8 cellular contexts compared by ENCODE assay signal in the genomic region with DNA sequence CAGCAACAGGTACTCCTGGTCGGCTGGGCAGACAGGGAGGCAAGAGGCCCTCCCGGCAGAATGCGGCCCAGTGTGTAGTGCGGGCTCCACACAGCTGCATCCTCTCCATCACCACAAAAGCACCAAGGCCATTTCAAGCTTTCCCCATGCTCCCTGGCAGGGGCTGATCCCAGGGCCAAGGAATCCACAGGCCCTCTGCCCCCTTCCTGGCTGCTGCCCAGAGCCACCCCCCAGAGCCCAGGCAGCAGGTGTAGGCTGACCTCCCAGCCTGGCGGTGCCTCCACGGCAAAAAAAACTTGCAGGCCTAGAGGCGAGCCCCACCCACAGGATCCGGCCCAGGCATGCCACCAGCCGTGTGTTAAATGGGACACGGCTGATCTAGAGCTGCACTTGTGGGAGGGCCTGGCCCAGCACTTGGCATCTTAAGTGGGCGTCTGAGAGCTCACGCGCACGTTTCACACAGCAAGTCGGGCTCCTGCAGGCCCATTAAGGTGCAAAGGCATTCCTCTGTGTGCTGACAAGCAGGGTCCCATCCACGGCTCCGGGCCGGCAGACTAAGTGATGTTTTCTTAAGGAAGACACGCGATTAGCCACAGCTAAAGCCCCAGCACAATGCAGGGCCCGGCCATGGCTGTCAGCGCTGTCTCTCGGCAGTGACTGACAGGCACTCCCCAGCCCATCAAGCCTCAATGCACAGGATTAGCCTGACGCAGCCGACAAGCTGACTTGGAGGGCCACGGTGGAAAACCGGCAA. TPM values are rescaled to one million over a fixed set of nuclear protein-coding genes. Genes with fewer than 3 reads are reported as not detected.
DNase-seq lines count a peak whose midpoint lies in the region; ATAC-seq and TF ChIP-seq lines count a peak whose summit lies in the region.

No MANE protein-coding gene starts in this region.

- H2AFZ ChIP-seq in PC-9, result no peak overlapping the region

- H3K4me3 ChIP-seq in body of pancreas (no peak overlapping the region), PC-9 (no peak overlapping the region)
- no peak overlapping the region for H3K4me3 ChIP-seq in naive thymus-derived CD4-positive, alpha-beta T cell (ENCODE audit: low read length)

- CTCF ChIA-PET in naive thymus-derived CD4-positive, alpha-beta T cell (lab: Charles Lee), result interaction anchor here (1.0 kb wide), 1 partner anchor 118 kb away, joined by 3 read pairs; no protein-coding TSS in a partner anchor
- CTCF ChIA-PET in PC-9 (lab: Charles Lee), result no interaction called here

- no TSS peak for BruUV-seq in PC-9 (replicated peaks; lab: Mats Ljungman, UMichigan)

- no peaks in the 10 kb centered on the region for H3K27me3 ChIP-seq in body of pancreas
- H3K27me3 ChIP-seq in naive thymus-derived CD4-positive, alpha-beta T cell (ENCODE audit: control insufficient read depth in 2 of 2, insufficient read depth in 2 of 2, low read length in 2 of 2), result no peaks in the 10 kb centered on the region
- no peaks in the 10 kb centered on the region for H3K27me3 ChIP-seq in PC-9 (ENCODE audit: insufficient read depth, low read depth)

- H3K36me3 ChIP-seq in body of pancreas (replicated peaks in 1 of 2; ENCODE audit: insufficient read depth in 1 of 2, low read depth in 2 of 2) (no peaks in the 10 kb centered on the region), PC-9 (ENCODE audit: low read depth) (no peaks in the 10 kb centered on the region)
- H3K36me3 ChIP-seq in naive thymus-derived CD4-positive, alpha-beta T cell (ENCODE audit: control insufficient read depth in 2 of 3, insufficient read depth in 3 of 3, low read length in 3 of 3), result no peaks in the 10 kb centered on the region

- no peaks in the 10 kb centered on the region for H3K9me2 ChIP-seq in PC-9 (ENCODE audit: insufficient read depth)

- no peaks in the 10 kb centered on the region for H3K27me3 Mint-ChIP-seq in naive thymus-derived CD4-positive, alpha-beta T cell

- H3F3A ChIP-seq in PC-9 (ENCODE audit: insufficient read depth, low read depth), result no peaks in the 10 kb centered on the region

- peak overlapping the region in 8 of 9 donors; percentile 52 to 81 (median 72) for H3K27ac Mint-ChIP-seq in naive thymus-derived CD4-positive, alpha-beta T cell

- TF ChIP-seq CTCF in body of pancreas (IDR thresholded peaks at IDR 0.05), result no peak
- TF ChIP-seq CTCF in PC-9 (conservative IDR thresholded peaks at IDR 0.05), result no peak
- no peak for TF ChIP-seq CTCF in GM13976 (IDR thresholded peaks at IDR 0.05; ENCODE audit: borderline replicate concordance, control extremely low read depth, extremely low read depth, insufficient read depth, missing control alignments)

- in situ Hi-C loops in GM13976 (cut with MboI; ENCODE audit: low sequenced_read_pairs, unreplicated experiment), result no loop called here

- no peak for TF ChIP-seq POLR2A in body of pancreas (IDR thresholded peaks at IDR 0.05)

- DNase-seq in D341Med (ENCODE audit: low spot score) (peak; percentile 32), NCI-H2171 treated with DMSO at 0.1 percent for 48 hours (lab: John Stamatoyannopoulos, UW) (peak; percentile 62), body of pancreas (peak in 3 of 4 donors; percentile 5 to 19 (median 9)), hippocampal formation (lab: John Stamatoyannopoulos, UW) (no peak), PC-9 (no peak), GM13976 (ENCODE audit: low spot score) (no peak)
- peak in 4 of 9 donors; percentile 37 to 51 (median 46) for DNase-seq in naive thymus-derived CD4-positive, alpha-beta T cell

- intact Hi-C loops in body of pancreas (cut with DNase I) (loop anchor here (5.0 kb wide), 1 partner anchor 32 kb away; no protein-coding TSS in a partner anchor), PC-9 (cut with micrococcal nuclease; ENCODE audit: unreplicated experiment) (loop anchor here (1.0 kb wide), 1 partner anchor 68 kb away; no protein-coding TSS in a partner anchor)
- intact Hi-C loops in naive thymus-derived CD4-positive, alpha-beta T cell (cut with micrococcal nuclease), result loop anchor here in 1 of 2 donors (1.0 kb wide), 1 partner anchor 17 kb away; no protein-coding TSS in a partner anchor

- no peaks in the 10 kb centered on the region for H4K20me1 ChIP-seq in PC-9 (ENCODE audit: insufficient read depth)

- no peaks in the 10 kb centered on the region for H3K9me3 ChIP-seq in body of pancreas
- H3K9me3 ChIP-seq in naive thymus-derived CD4-positive, alpha-beta T cell (ENCODE audit: control insufficient read depth in 2 of 3, low read length in 3 of 3), result no peaks in the 10 kb centered on the region
- no peaks in the 10 kb centered on the region for H3K9me3 ChIP-seq in PC-9 (ENCODE audit: insufficient read depth, low read depth)

- ATAC-seq in body of pancreas, result no peak
- ATAC-seq in naive thymus-derived CD4-positive, alpha-beta T cell, result peak; percentile 68
- no peak for ATAC-seq in GM21390 (IDR thresholded peaks at IDR 0.05; ENCODE audit: unreplicated experiment)

- peak overlapping the region in 1 of 4 donors; percentile 46 for H3K27ac ChIP-seq in body of pancreas
- peak overlapping the region; percentile 47 for H3K27ac ChIP-seq in naive thymus-derived CD4-positive, alpha-beta T cell (ENCODE audit: low read depth, low read length)
- no peak overlapping the region for H3K27ac ChIP-seq in PC-9

- peaks cover 0 to 13% (median 10%) of the 10 kb centered on the region in 7 donors for H3K4me1 Mint-ChIP-seq in naive thymus-derived CD4-positive, alpha-beta T cell

- POLR2A ChIA-PET in naive thymus-derived CD4-positive, alpha-beta T cell (lab: Charles Lee), result interaction anchor here (4.2 to 5.4 kb wide), 3 partner anchors 12 to 19 kb away, joined by 27 to 36 read pairs (median 28); partner anchors contain the start of genes GNB1L and RTL10
- POLR2A ChIA-PET in PC-9 (lab: Charles Lee; ENCODE audit: unreplicated experiment), result no interaction called here

- H3K36me3 Mint-ChIP-seq in naive thymus-derived CD4-positive, alpha-beta T cell, result no peaks in the 10 kb centered on the region

- H3K4me3 Mint-ChIP-seq in naive thymus-derived CD4-positive, alpha-beta T cell, result peak overlapping the region; percentile 9 to 61 (median 52)

- no peak overlapping the region for H3K4me2 ChIP-seq in PC-9

- H3K9me3 Mint-ChIP-seq in naive thymus-derived CD4-positive, alpha-beta T cell, result no peaks in the 10 kb centered on the region

- H3K4me1 ChIP-seq in body of pancreas (peaks cover 31% of the 10 kb centered on the region), PC-9 (replicated peaks; ENCODE audit: insufficient read depth) (no peaks in the 10 kb centered on the region)
- peaks cover 0 to 17% of the 10 kb centered on the region in 2 donors for H3K4me1 ChIP-seq in naive thymus-derived CD4-positive, alpha-beta T cell (ENCODE audit: control insufficient read depth in 2 of 2, insufficient read depth in 2 of 2, low read length in 2 of 2)

- 79 to 85% methylated on average over 13 to 27 of the region's 27 CpGs for WGBS in body of pancreas, 2 donors

- H3K79me2 ChIP-seq in PC-9 (ENCODE audit: low read depth), result no peaks in the 10 kb centered on the region

RNA-seq across cellular contexts. Expression of gene GNB1L, which starts 19.8 kb away (rescaled TPM):
- total RNA-seq in body of pancreas, result 1 to 10 TPM; 1.3 to 3.3 TPM
- 10 to 100 TPM in 2 of 5 experiments, 1 to 10 TPM in 3; 4.2 to 14.1 (median 9.5) TPM for total RNA-seq in naive thymus-derived CD4-positive, alpha-beta T cell
- polyA plus RNA-seq in naive thymus-derived CD4-positive, alpha-beta T cell, result 10 to 100 TPM; 12.1 to 20.8 TPM
- 10.3 and 13.9 TPM in 2 replicates for total RNA-seq in PC-9 (2021)

RNA-seq across cellular contexts. Expression of gene RTL10, which starts 19.8 kb away (rescaled TPM):
- total RNA-seq in body of pancreas (10 to 100 TPM; 10.2 to 14.8 TPM), PC-9 (2021) (20.9 and 23.5 TPM in 2 replicates)
- total RNA-seq in naive thymus-derived CD4-positive, alpha-beta T cell, result 10 to 100 TPM; 18.2 to 36.8 (median 24.9) TPM
- polyA plus RNA-seq in naive thymus-derived CD4-positive, alpha-beta T cell, result 10 to 100 TPM; 14.9 to 15.1 TPM

Comparison
In these comparisons a context has a peak if more than half of its experiments do, and no peak if none do; other contexts are left out.
1. DNase-seq: peak in D341Med (single experiment), NCI-H2171 treated with DMSO at 0.1 percent for 48 hours (single experiment) and body of pancreas (3 of 4); none in hippocampal formation (0 of 2), PC-9 (0 of 2) and GM13976 (single experiment).